Comparison of ENCODE assay signal across 1 cellular context in genomic region chr18:33744032-33744697, GRCh38.
TF ChIP-seq lines count a peak whose summit lies in the region.

No MANE protein-coding gene starts in this region.

TF ChIP-seq in HepG2, 621 proteins besides CTCF, POLR2A, EP300 and RAD21 (continued from another document):
- TF ChIP-seq PAXIP1 (CRISPR knock-in tag; conservative IDR thresholded peaks at IDR 0.05) (no peak), MIER3 (CRISPR knock-in tag; IDR thresholded peaks at IDR 0.05; ENCODE audit: borderline replicate concordance) (no peak)
TF ChIP-seq in HepG2: peak in this region for 0.
